8 cellular contexts compared by ENCODE assay signal in the genomic region with DNA sequence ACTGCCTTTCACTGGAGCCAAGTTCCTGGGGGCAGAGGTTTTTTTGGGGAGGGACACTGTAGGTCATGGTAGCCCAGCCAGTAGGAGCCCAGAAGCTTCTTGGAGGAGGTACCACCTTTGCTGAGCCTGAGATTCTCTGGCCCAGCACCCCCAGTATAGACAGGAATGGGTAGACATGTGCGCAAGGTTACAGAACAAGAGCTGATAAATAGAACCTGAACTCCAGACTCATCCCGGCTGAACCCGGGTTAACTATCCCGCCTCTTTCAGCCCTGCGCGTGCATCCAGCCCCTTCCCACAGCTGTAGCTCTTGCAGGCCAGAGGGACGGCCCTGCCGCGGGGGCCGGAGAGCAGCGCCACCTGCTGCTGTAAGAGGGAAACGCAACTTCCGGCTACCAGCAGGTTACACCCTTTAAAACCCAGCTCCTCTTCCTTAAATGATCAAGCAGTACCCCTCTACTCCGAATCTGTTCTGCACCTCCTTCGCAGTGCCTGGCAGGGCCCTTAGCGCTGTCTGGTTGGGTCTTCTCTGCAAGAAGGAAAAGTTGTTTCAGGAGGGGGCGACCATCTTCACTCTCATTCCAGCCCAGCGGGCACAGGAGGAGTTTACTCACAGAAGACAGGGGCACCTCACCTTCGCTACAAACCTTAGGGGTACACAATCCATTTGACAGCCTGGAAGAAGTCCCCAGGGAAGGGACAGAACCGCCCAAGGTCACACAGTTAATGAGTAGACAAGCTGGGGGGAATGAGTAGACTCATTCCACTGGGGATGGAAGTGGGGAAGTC. TPM values are rescaled to one million over a fixed set of nuclear protein-coding genes. Genes with fewer than 3 reads are reported as not detected.
DNase-seq lines count a peak whose midpoint lies in the region; ATAC-seq and TF ChIP-seq lines count a peak whose summit lies in the region.

No MANE protein-coding gene starts in this region.

- peaks cover 0 to 12% (median 8%) of the 10 kb centered on the region in 4 donors for H3K4me1 ChIP-seq in tibial artery

- peaks cover 10% of the 10 kb centered on the region for H3K27me3 Mint-ChIP-seq in activated T-cell treated with anti-CD3 and anti-CD28 coated beads, Interleukin-2, amount 50 U/mL, for 72 hours (ENCODE audit: low read depth)

- peaks cover 0 to 22% of the 10 kb centered on the region in 2 donors for H3K27me3 ChIP-seq in tibial artery

- H3K4me1 Mint-ChIP-seq in activated T-cell treated with anti-CD3 and anti-CD28 coated beads, Interleukin-2, amount 50 U/mL, for 72 hours (ENCODE audit: low read depth) = no peaks in the 10 kb centered on the region

- no peak overlapping the region for H3K27ac Mint-ChIP-seq in activated T-cell treated with anti-CD3 and anti-CD28 coated beads, Interleukin-2, amount 50 U/mL, for 72 hours

- no peak overlapping the region for H3K4me3 Mint-ChIP-seq in activated T-cell treated with anti-CD3 and anti-CD28 coated beads, Interleukin-2, amount 50 U/mL, for 72 hours

- DNase-seq in AG09319 (ENCODE audit: extremely low read depth, low read depth) (no peak), HuH-7.5 (ENCODE audit: low spot score) (peak; percentile 96), fibroblast of the aortic adventitia (ENCODE audit: low read depth) (peak; percentile 63), nucleus accumbens (lab: John Stamatoyannopoulos, UW) (peak in 49 of 56 donors; percentile 4 to 71 (median 34)), tibial artery (peak in 1 of 2 donors; percentile 76)
- peak; percentile 72 to 85 for DNase-seq in activated T-cell treated with anti-CD3 and anti-CD28 coated beads, Interleukin-2, amount 50 U/mL, for 72 hours

- peaks cover 21 to 39% (median 23%) of the 10 kb centered on the region in 3 donors for H3K36me3 ChIP-seq in tibial artery

- peaks cover 2 to 5% of the 10 kb centered on the region in 2 donors for H3K36me3 Mint-ChIP-seq in activated T-cell treated with anti-CD3 and anti-CD28 coated beads, Interleukin-2, amount 50 U/mL, for 72 hours (ENCODE audit: insufficient read depth in 2 of 2)

- H3K4me3 ChIP-seq in fibroblast of the aortic adventitia (ENCODE audit: low read depth, low read length) (no peak overlapping the region), tibial artery (no peak overlapping the region)

- intact Hi-C loops in tibial artery (cut with DNase I; ENCODE audit: low total_unique reads) = loop anchor here (10.0 kb wide), 1 partner anchor 291 kb away; no protein-coding TSS in a partner anchor

- no peaks in the 10 kb centered on the region for H3K9me3 Mint-ChIP-seq in activated T-cell treated with anti-CD3 and anti-CD28 coated beads, Interleukin-2, amount 50 U/mL, for 72 hours

- no peak overlapping the region for H3K27ac ChIP-seq in tibial artery

- peak; percentile 76 for ATAC-seq in GM18868 (IDR thresholded peaks at IDR 0.05; ENCODE audit: unreplicated experiment)
- peak; percentile 81 to 85 for ATAC-seq in activated T-cell treated with anti-CD3 and anti-CD28 coated beads, Interleukin-2, amount 50 U/mL, for 72 hours (replicated peaks in 1 of 2)

- TF ChIP-seq CTCF in AG09319 (IDR thresholded peaks at IDR 0.05; ENCODE audit: low read depth, low read length) (peak; percentile 94), fibroblast of the aortic adventitia (IDR thresholded peaks at IDR 0.05; ENCODE audit: insufficient read depth, low read length) (peak; percentile 96), tibial artery (IDR thresholded peaks at IDR 0.05) (peak; percentile 63 to 80)

- H3K9me3 ChIP-seq in tibial artery = no peaks in the 10 kb centered on the region

TF ChIP-seq in PFSK-1, 5 proteins besides CTCF, POLR2A, EP300 and RAD21:
- peak; percentile 40 for TF ChIP-seq FOXP2 (optimal IDR thresholded peaks at IDR 0.05; ENCODE audit: borderline replicate concordance, extremely low read depth, extremely low read length, insufficient read depth)
- no peak for TF ChIP-seq POLR2AphosphoS5 (IDR thresholded peaks at IDR 0.05; ENCODE audit: low read depth, low read length)
TF ChIP-seq in PFSK-1: peak in this region for 1.

RNA-seq across cellular contexts. Expression of a gene that starts 7.5 kb away (rescaled TPM):
- polyA plus RNA-seq in PFSK-1 (2012; ENCODE audit: insufficient read length, low read depth) = 63.5 TPM
- total RNA-seq in activated T-cell treated with anti-CD3 and anti-CD28 coated beads, Interleukin-2, amount 50 U/mL, for 72 hours = 1 to 10 TPM; 5.6 to 9.7 TPM
- total RNA-seq in fibroblast of the aortic adventitia (ENCODE audit: low replicate concordance) = 17.7 and 67.9 TPM in 2 replicates

RNA-seq across cellular contexts. Expression of a gene that starts 30.1 kb away (rescaled TPM):
- polyA plus RNA-seq in PFSK-1 (2012; ENCODE audit: insufficient read length, low read depth) = not detected
- not detected for total RNA-seq in activated T-cell treated with anti-CD3 and anti-CD28 coated beads, Interleukin-2, amount 50 U/mL, for 72 hours
- total RNA-seq in fibroblast of the aortic adventitia (ENCODE audit: low replicate concordance) = not detected in 2 replicates

RNA-seq across cellular contexts. Expression of a gene that starts 35.4 kb away (rescaled TPM):
- 0.18 TPM for polyA plus RNA-seq in PFSK-1 (2012; ENCODE audit: insufficient read length, low read depth)
- total RNA-seq in activated T-cell treated with anti-CD3 and anti-CD28 coated beads, Interleukin-2, amount 50 U/mL, for 72 hours = not detected
- total RNA-seq in fibroblast of the aortic adventitia (ENCODE audit: low replicate concordance) = not detected in 2 replicates
